Comparison of ENCODE assay signal across 9 cellular contexts in the genomic region with DNA sequence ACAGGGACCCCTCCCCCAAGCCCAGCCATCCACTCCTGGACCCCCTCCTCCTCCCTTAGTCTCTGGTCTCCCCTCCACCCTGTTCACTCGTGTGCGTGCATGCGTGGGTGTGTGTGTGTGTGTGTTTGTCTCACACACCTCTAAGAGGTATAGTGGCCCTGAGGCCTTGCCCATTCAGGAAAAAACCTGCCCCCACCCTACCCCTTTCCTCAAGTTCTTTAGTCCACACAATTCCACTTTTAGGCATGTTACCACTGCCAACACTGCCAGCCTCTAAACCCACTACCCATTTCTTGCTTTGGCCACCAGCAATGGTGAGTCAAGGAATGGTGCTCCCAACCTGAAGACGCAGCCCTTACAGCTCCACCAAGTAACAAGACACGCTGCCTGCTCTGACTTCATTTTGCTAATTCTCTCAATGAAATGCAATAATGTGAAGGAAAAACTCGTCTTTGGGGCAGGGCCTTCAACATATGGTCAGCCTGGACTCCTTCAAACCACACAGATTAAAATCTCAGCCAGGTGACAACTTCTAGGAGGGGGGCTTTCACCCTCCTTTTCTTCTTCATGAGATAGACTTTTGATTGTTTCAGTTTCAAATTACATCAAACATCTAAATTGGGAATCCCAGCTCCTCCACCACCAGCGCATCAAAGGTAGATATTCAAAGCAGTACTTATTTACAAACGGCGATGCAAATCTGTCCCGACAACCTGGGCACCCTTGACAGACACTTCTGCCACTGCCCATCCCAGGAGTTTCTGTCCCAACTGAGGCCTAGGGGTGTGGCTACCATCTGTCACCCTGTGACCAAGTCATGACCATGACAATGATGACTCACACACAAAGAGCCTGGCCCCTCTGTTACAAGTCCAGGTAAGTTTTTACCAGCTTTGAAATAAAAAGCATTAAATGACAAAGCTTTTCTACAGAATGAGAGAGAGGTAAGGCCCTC. TPM values are rescaled to one million over a fixed set of nuclear protein-coding genes. Genes with fewer than 3 reads are reported as not detected.
DNase-seq lines count a peak whose midpoint lies in the region; ATAC-seq and TF ChIP-seq lines count a peak whose summit lies in the region.
"Had no signal": no experiment of that assay in that cellular context is flagged by ENCODE, and none has a peak within 500 bp of the region (broad histone marks: within the 10 kb centered on the region; RNA-seq: fewer than 3 reads in every experiment).

No MANE protein-coding gene starts in this region.

- H3K27ac ChIP-seq in DOHH2 (ENCODE audit: low read depth, low read length) (peak overlapping the region; percentile 90), adrenal gland (peak overlapping the region; percentile 35 to 94 (median 67)), upper lobe of left lung (no peak overlapping the region)
- H3K27ac ChIP-seq: HL-60 had no signal

- H3K4me3 ChIP-seq in DOHH2 (ENCODE audit: low read length) (peak overlapping the region; percentile 72), adrenal gland (no peak overlapping the region), upper lobe of left lung (no peak overlapping the region)

- peak overlapping the region; percentile 92 for H3K27ac Mint-ChIP-seq in stimulated activated naive B cell treated with anti-CD40 and anti-IgM and Interleukin-4, amounts not matched to agents 10 μg/mL and 1 μg/mL and 100 μg/mL, for 72 hours

- H3K9me3 ChIP-seq in DOHH2 (ENCODE audit: control insufficient read depth, insufficient read depth, low read length), result no peaks in the 10 kb centered on the region
- no peaks in the 10 kb centered on the region for H3K9me3 ChIP-seq in adrenal gland (replicated peaks in 1 of 3)
- no peaks in the 10 kb centered on the region for H3K9me3 ChIP-seq in upper lobe of left lung

- H3K36me3 Mint-ChIP-seq in stimulated activated naive B cell treated with anti-CD40 and anti-IgM and Interleukin-4, amounts not matched to agents 10 μg/mL and 1 μg/mL and 100 μg/mL, for 72 hours, result peaks cover 0 to 2% of the 10 kb centered on the region in 2 donors

- no peaks in the 10 kb centered on the region for H3K27me3 Mint-ChIP-seq in stimulated activated naive B cell treated with anti-CD40 and anti-IgM and Interleukin-4, amounts not matched to agents 10 μg/mL and 1 μg/mL and 100 μg/mL, for 72 hours

- ATAC-seq in GM19395 (IDR thresholded peaks at IDR 0.05; ENCODE audit: unreplicated experiment) (peak; percentile 60), HG03354 (IDR thresholded peaks at IDR 0.05; ENCODE audit: poor library complexity, severe bottlenecking, unreplicated experiment) (peak; percentile 61), upper lobe of left lung (ENCODE audit: low FRiP score in 2 of 2) (no peak)
- peak; percentile 44 to 51 for ATAC-seq in stimulated activated naive B cell treated with anti-CD40 and anti-IgM and Interleukin-4, amounts not matched to agents 10 μg/mL and 1 μg/mL and 100 μg/mL, for 72 hours (replicated peaks)

- 68 to 78% (median 75%) methylated on average over 10 of the region's 10 CpGs for WGBS in adrenal gland, 4 donors
- 83 to 84% methylated on average over 10 of the region's 10 CpGs for WGBS in upper lobe of left lung, 2 donors

- H3K9me3 Mint-ChIP-seq in stimulated activated naive B cell treated with anti-CD40 and anti-IgM and Interleukin-4, amounts not matched to agents 10 μg/mL and 1 μg/mL and 100 μg/mL, for 72 hours, result no peaks in the 10 kb centered on the region

- peaks cover 38 to 43% of the 10 kb centered on the region in 2 donors for H3K4me1 Mint-ChIP-seq in stimulated activated naive B cell treated with anti-CD40 and anti-IgM and Interleukin-4, amounts not matched to agents 10 μg/mL and 1 μg/mL and 100 μg/mL, for 72 hours

- H3K79me2 ChIP-seq in DOHH2 (ENCODE audit: control insufficient read depth, low read length), result peaks cover 44% of the 10 kb centered on the region

- H3F3A ChIP-seq in DOHH2 (ENCODE audit: control insufficient read depth, insufficient read depth), result 0 out of 2 replicates have a peak, but pooled peaks cover 5% of the 10 kb centered on the region

- no peaks in the 10 kb centered on the region for H3K9me2 ChIP-seq in DOHH2 (replicated peaks; ENCODE audit: control insufficient read depth, low read length)

- TF ChIP-seq POLR2A in adrenal gland (IDR thresholded peaks at IDR 0.05) (no peak), upper lobe of left lung (IDR thresholded peaks at IDR 0.05) (no peak)

- H3K4me1 ChIP-seq in DOHH2 (ENCODE audit: control insufficient read depth, low read length) (peaks cover 71% of the 10 kb centered on the region), adrenal gland (replicated peaks in 1 of 2) (peaks cover 45 to 92% of the 10 kb centered on the region in 2 donors), upper lobe of left lung (peaks cover 28 to 70% (median 41%) of the 10 kb centered on the region in 4 donors)

- TF ChIP-seq CTCF in DOHH2 (IDR thresholded peaks at IDR 0.05; ENCODE audit: low read depth, low read length, poor library complexity, severe bottlenecking), result no peak
- TF ChIP-seq CTCF in adrenal gland (IDR thresholded peaks at IDR 0.05), result no peak
- no peak for TF ChIP-seq CTCF in upper lobe of left lung (IDR thresholded peaks at IDR 0.05)

- peak overlapping the region; percentile 74 for H3K4me2 ChIP-seq in DOHH2 (ENCODE audit: low read length)

- no peaks in the 10 kb centered on the region for H4K20me1 ChIP-seq in DOHH2 (ENCODE audit: control insufficient read depth, insufficient read depth, low read depth, low read length)

- TF ChIP-seq EP300 in upper lobe of left lung (IDR thresholded peaks at IDR 0.05), result no peak

- H3K27me3 ChIP-seq in DOHH2 (ENCODE audit: control insufficient read depth, low read length) (no peaks in the 10 kb centered on the region), adrenal gland (no peaks in the 10 kb centered on the region), upper lobe of left lung (no peaks in the 10 kb centered on the region)

- H3K36me3 ChIP-seq in DOHH2 (ENCODE audit: control insufficient read depth, low read length), result no peaks in the 10 kb centered on the region; the same call in 1 of the 2 replicates
- H3K36me3 ChIP-seq in adrenal gland (replicated peaks in 1 of 2), result peaks cover 0 to 5% of the 10 kb centered on the region in 2 donors
- H3K36me3 ChIP-seq in upper lobe of left lung, result peaks cover 0 to 9% (median 0%) of the 10 kb centered on the region in 4 donors

- intact Hi-C loops in adrenal gland (cut with DNase I), result no loop called here

- peak; percentile 56 to 84 (median 73) for DNase-seq in adrenal gland
- DNase-seq in stimulated activated naive B cell treated with anti-CD40 and anti-IgM and Interleukin-4, amounts not matched to agents 10 μg/mL and 1 μg/mL and 100 μg/mL, for 72 hours, result peak; percentile 13
- DNase-seq in upper lobe of left lung, result no peak
- no peak for DNase-seq in NCI-H1105 treated with DMSO at 0.1 percent for 48 hours (lab: John Stamatoyannopoulos, UW)
- no peak for DNase-seq in NCI-H146 (lab: John Stamatoyannopoulos, UW)

- peak overlapping the region in 1 of 2 donors; percentile 8 for H3K4me3 Mint-ChIP-seq in stimulated activated naive B cell treated with anti-CD40 and anti-IgM and Interleukin-4, amounts not matched to agents 10 μg/mL and 1 μg/mL and 100 μg/mL, for 72 hours

RNA-seq across cellular contexts. Expression of gene SSBP3, which starts 29.8 kb away (rescaled TPM):
- 10 to 100 TPM; 17.9 to 91.5 (median 55.4) TPM for total RNA-seq in adrenal gland
- 100 to 1,000 TPM in 1 of 3 donors, 10 to 100 TPM in 2; 70.8 to 150 (median 86.5) TPM for polyA plus RNA-seq in adrenal gland
- 10 to 100 TPM; 17.8 to 35.6 (median 26.4) TPM for total RNA-seq in upper lobe of left lung

Comparison
In these comparisons a context has a peak if more than half of its experiments do, and no peak if none do; other contexts are left out.
1. H3K27ac ChIP-seq: peak in DOHH2 (single experiment) and adrenal gland (5 of 5); none in upper lobe of left lung (0 of 4).
2. ATAC-seq: peak in GM19395 (single experiment), HG03354 (single experiment) and stimulated activated naive B cell treated with anti-CD40 and anti-IgM and Interleukin-4, amounts not matched to agents 10 μg/mL and 1 μg/mL and 100 μg/mL, for 72 hours (2 of 2); none in upper lobe of left lung (0 of 2).
3. DNase-seq: peak in adrenal gland (7 of 7) and stimulated activated naive B cell treated with anti-CD40 and anti-IgM and Interleukin-4, amounts not matched to agents 10 μg/mL and 1 μg/mL and 100 μg/mL, for 72 hours (single experiment); none in upper lobe of left lung (0 of 2), NCI-H1105 treated with DMSO at 0.1 percent for 48 hours (single experiment) and NCI-H146 (single experiment).